Comparison of ENCODE assay signal across 1 cellular context in genomic region chr19:40778045-40778864, GRCh38.
TF ChIP-seq lines count a peak whose summit lies in the region.

RAB4B (plus strand) TSS chr19:40778247; CDS start chr19:40778376, 129 bp downstream.

TF ChIP-seq in HEK293, 187 proteins besides CTCF, POLR2A, EP300 and RAD21 (continued from another document):
- TF ChIP-seq PRDM10 (tag by site-specific recombination; IDR thresholded peaks at IDR 0.05) (peak; percentile 44), ZNF558 (tag by site-specific recombination; IDR thresholded peaks at IDR 0.05) (no peak), ZNF626 (tag by site-specific recombination; IDR thresholded peaks at IDR 0.05) (no peak), HOXC10 (CRISPR knock-in tag; IDR thresholded peaks at IDR 0.05) (no peak), FEZF1 (tag by site-specific recombination; IDR thresholded peaks at IDR 0.05) (no peak), SCRT2 (tag by site-specific recombination; IDR thresholded peaks at IDR 0.05) (no peak), ZNF518A (tag by site-specific recombination; conservative IDR thresholded peaks at IDR 0.05; ENCODE audit: low read depth) (peak; percentile 31; the same call in 1 of the 2 replicates), ZNF596 (tag by site-specific recombination; IDR thresholded peaks at IDR 0.05) (no peak), ZNF121 (tag by site-specific recombination; IDR thresholded peaks at IDR 0.05) (no peak; the same call in 1 of the 2 replicates), ZFP69B (tag by site-specific recombination; IDR thresholded peaks at IDR 0.05) (peak; percentile 85; the same call in 1 of the 2 replicates), BCL11A (tag by site-specific recombination; IDR thresholded peaks at IDR 0.05; ENCODE audit: low read depth) (no peak), ZSCAN23 (tag by site-specific recombination; IDR thresholded peaks at IDR 0.05) (no peak), ZFP3 (tag by site-specific recombination; IDR thresholded peaks at IDR 0.05; ENCODE audit: low read depth) (no peak), ZNF561 (tag by site-specific recombination; IDR thresholded peaks at IDR 0.05; ENCODE audit: borderline replicate concordance) (no peak; the same call in 1 of the 2 replicates), ZNF391 (tag by site-specific recombination; IDR thresholded peaks at IDR 0.05; ENCODE audit: borderline replicate concordance, low read depth) (no peak; the same call in 1 of the 2 replicates), ZNF23 (tag by site-specific recombination; IDR thresholded peaks at IDR 0.05; ENCODE audit: borderline replicate concordance) (no peak), KLF10 (tag by site-specific recombination; IDR thresholded peaks at IDR 0.05) (no peak; the same call in none of the 2 replicates), ZFP41 (tag by site-specific recombination; IDR thresholded peaks at IDR 0.05; ENCODE audit: borderline replicate concordance) (no peak), HOXA7 (CRISPR knock-in tag; IDR thresholded peaks at IDR 0.05; ENCODE audit: borderline replicate concordance) (no peak), ZNF211 (tag by site-specific recombination; IDR thresholded peaks at IDR 0.05; ENCODE audit: low read depth) (no peak), YY2 (tag by site-specific recombination; IDR thresholded peaks at IDR 0.05) (peak; percentile 76), ZNF549 (tag by site-specific recombination; IDR thresholded peaks at IDR 0.05) (no peak), ZNF785 (tag by site-specific recombination; IDR thresholded peaks at IDR 0.05) (0 out of 2 replicates have a peak, but pooled peaks have one; percentile 49), SALL2 (tag by site-specific recombination; IDR thresholded peaks at IDR 0.05; ENCODE audit: borderline replicate concordance) (no peak), ZNF175 (tag by site-specific recombination; IDR thresholded peaks at IDR 0.05) (no peak; the same call in 1 of the 2 replicates), ZEB2 (tag by site-specific recombination; IDR thresholded peaks at IDR 0.05) (peak; percentile 93), ZNF768 (tag by site-specific recombination; IDR thresholded peaks at IDR 0.05) (no peak), BCL6B (tag by site-specific recombination; IDR thresholded peaks at IDR 0.05) (no peak), ZNF843 (tag by site-specific recombination; IDR thresholded peaks at IDR 0.05) (no peak; the same call in 1 of the 2 replicates), KLF9 (tag by site-specific recombination; IDR thresholded peaks at IDR 0.05; ENCODE audit: low read depth) (peak; percentile 93), ZNF555 (tag by site-specific recombination; conservative IDR thresholded peaks at IDR 0.05) (no peak), ZNF560 (tag by site-specific recombination; IDR thresholded peaks at IDR 0.05; ENCODE audit: borderline replicate concordance) (no peak), ZNF146 (tag by site-specific recombination; IDR thresholded peaks at IDR 0.05) (no peak), ZNF138 (tag by site-specific recombination; IDR thresholded peaks at IDR 0.05; ENCODE audit: borderline replicate concordance) (no peak), ZNF747 (tag by site-specific recombination; IDR thresholded peaks at IDR 0.05) (no peak)
- TF ChIP-seq, protein P1, sequence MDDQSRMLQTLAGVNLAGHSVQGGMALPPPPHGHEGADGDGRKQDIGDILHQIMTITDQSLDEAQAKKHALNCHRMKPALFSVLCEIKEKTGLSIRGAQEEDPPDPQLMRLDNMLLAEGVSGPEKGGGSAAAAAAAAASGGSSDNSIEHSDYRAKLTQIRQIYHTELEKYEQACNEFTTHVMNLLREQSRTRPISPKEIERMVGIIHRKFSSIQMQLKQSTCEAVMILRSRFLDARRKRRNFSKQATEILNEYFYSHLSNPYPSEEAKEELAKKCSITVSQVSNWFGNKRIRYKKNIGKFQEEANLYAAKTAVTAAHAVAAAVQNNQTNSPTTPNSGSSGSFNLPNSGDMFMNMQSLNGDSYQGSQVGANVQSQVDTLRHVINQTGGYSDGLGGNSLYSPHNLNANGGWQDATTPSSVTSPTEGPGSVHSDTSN (CRISPR knock-in tag; IDR thresholded peaks at IDR 0.05): no peak; the same call in 1 of the 2 replicates
- TF ChIP-seq, protein P2, sequence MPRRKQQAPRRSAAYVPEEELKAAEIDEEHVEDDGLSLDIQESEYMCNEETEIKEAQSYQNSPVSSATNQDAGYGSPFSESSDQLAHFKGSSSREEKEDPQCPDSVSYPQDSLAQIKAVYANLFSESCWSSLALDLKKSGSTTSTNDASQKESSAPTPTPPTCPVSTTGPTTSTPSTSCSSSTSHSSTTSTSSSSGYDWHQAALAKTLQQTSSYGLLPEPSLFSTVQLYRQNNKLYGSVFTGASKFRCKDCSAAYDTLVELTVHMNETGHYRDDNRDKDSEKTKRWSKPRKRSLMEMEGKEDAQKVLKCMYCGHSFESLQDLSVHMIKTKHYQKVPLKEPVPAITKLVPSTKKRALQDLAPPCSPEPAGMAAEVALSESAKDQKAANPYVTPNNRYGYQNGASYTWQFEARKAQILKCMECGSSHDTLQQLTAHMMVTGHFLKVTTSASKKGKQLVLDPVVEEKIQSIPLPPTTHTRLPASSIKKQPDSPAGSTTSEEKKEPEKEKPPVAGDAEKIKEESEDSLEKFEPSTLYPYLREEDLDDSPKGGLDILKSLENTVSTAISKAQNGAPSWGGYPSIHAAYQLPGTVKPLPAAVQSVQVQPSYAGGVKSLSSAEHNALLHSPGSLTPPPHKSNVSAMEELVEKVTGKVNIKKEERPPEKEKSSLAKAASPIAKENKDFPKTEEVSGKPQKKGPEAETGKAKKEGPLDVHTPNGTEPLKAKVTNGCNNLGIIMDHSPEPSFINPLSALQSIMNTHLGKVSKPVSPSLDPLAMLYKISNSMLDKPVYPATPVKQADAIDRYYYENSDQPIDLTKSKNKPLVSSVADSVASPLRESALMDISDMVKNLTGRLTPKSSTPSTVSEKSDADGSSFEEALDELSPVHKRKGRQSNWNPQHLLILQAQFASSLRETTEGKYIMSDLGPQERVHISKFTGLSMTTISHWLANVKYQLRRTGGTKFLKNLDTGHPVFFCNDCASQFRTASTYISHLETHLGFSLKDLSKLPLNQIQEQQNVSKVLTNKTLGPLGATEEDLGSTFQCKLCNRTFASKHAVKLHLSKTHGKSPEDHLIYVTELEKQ (tag by site-specific recombination; IDR thresholded peaks at IDR 0.05; ENCODE audit: borderline replicate concordance): no peak
- TF ChIP-seq, protein P3, sequence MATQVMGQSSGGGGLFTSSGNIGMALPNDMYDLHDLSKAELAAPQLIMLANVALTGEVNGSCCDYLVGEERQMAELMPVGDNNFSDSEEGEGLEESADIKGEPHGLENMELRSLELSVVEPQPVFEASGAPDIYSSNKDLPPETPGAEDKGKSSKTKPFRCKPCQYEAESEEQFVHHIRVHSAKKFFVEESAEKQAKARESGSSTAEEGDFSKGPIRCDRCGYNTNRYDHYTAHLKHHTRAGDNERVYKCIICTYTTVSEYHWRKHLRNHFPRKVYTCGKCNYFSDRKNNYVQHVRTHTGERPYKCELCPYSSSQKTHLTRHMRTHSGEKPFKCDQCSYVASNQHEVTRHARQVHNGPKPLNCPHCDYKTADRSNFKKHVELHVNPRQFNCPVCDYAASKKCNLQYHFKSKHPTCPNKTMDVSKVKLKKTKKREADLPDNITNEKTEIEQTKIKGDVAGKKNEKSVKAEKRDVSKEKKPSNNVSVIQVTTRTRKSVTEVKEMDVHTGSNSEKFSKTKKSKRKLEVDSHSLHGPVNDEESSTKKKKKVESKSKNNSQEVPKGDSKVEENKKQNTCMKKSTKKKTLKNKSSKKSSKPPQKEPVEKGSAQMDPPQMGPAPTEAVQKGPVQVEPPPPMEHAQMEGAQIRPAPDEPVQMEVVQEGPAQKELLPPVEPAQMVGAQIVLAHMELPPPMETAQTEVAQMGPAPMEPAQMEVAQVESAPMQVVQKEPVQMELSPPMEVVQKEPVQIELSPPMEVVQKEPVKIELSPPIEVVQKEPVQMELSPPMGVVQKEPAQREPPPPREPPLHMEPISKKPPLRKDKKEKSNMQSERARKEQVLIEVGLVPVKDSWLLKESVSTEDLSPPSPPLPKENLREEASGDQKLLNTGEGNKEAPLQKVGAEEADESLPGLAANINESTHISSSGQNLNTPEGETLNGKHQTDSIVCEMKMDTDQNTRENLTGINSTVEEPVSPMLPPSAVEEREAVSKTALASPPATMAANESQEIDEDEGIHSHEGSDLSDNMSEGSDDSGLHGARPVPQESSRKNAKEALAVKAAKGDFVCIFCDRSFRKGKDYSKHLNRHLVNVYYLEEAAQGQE (tag by site-specific recombination; IDR thresholded peaks at IDR 0.05): no peak
